Comparison of ENCODE assay signal across 8 cellular contexts in genomic region chr2:61470965-61471904, GRCh38. TPM values are rescaled to one million over a fixed set of nuclear protein-coding genes. Genes with fewer than 3 reads are reported as not detected.
DNase-seq lines count a peak whose midpoint lies in the region; ATAC-seq and TF ChIP-seq lines count a peak whose summit lies in the region.

Gene USP34, minus strand, starts transcription at chr2:61471087. Its CDS starts 395 bp downstream, at chr2:61470692.

- H3K36me3 ChIP-seq in KMS-11 (ENCODE audit: insufficient read depth) (no peaks in the 10 kb centered on the region), Peyer's patch (peaks cover 0 to 4% (median 0%) of the 10 kb centered on the region in 3 donors), muscle layer of colon (ENCODE audit: insufficient read depth, low read length) (no peaks in the 10 kb centered on the region)

- peaks cover 59% of the 10 kb centered on the region for H3K79me2 ChIP-seq in KMS-11 (ENCODE audit: insufficient read depth, low read depth)

- H3K4me3 ChIP-seq in KMS-11 (IDR thresholded peaks at IDR 0.05; ENCODE audit: insufficient read depth, low read depth, low read length) (peak within 1 kb of the TSS; percentile 91), Peyer's patch (peak within 1 kb of the TSS; percentile 60 to 95 (median 82)), muscle layer of colon (ENCODE audit: low read depth in 1 of 2, low read length in 2 of 2) (peak within 1 kb of the TSS; percentile 91 to 93)

- peak; percentile 73 for ATAC-seq in GM21717 (IDR thresholded peaks at IDR 0.05; ENCODE audit: unreplicated experiment)
- peak; percentile 97 for ATAC-seq in esophagus mucosa

- TF ChIP-seq CTCF in KMS-11 (conservative IDR thresholded peaks at IDR 0.05; ENCODE audit: low read depth, low read length) (no peak), Peyer's patch (IDR thresholded peaks at IDR 0.05) (peak in 1 of 6 experiments; percentile 14)

- H3K4me1 ChIP-seq in KMS-11 (ENCODE audit: low read depth, poor library complexity, severe bottlenecking) (peaks cover 29% of the 10 kb centered on the region), Peyer's patch (peaks cover 0 to 27% (median 3%) of the 10 kb centered on the region in 4 donors), muscle layer of colon (ENCODE audit: insufficient read depth, low read length) (peaks cover 30% of the 10 kb centered on the region)

- peak within 1 kb of the TSS; percentile 85 for H3K4me2 ChIP-seq in KMS-11

- DNase-seq in DMS153 (lab: John Stamatoyannopoulos, UW): peak; percentile 89
- peak; percentile 92 to 97 (median 97) for DNase-seq in Peyer's patch
- peak; percentile 92 to 93 for DNase-seq in activated T-cell treated with anti-CD3 and anti-CD28 coated beads, Interleukin-2, amount 50 U/mL, for 48 hours
- DNase-seq in stimulated activated CD8-positive, alpha-beta memory T cell treated with anti-CD3 and anti-CD28 coated beads, Interleukin-7, amount 100 ng/mL, for 1 hour (ENCODE audit: low read depth in 2 of 2): peak; percentile 85 to 89

- no peaks in the 10 kb centered on the region for H3K9me3 ChIP-seq in Peyer's patch
- no peaks in the 10 kb centered on the region for H3K9me3 ChIP-seq in muscle layer of colon (ENCODE audit: low read length)

- no peaks in the 10 kb centered on the region for H4K20me1 ChIP-seq in KMS-11 (ENCODE audit: insufficient read depth)

- H3K27me3 ChIP-seq in KMS-11 (ENCODE audit: insufficient read depth, low read depth): no peaks in the 10 kb centered on the region
- no peaks in the 10 kb centered on the region for H3K27me3 ChIP-seq in Peyer's patch
- no peaks in the 10 kb centered on the region for H3K27me3 ChIP-seq in muscle layer of colon (ENCODE audit: control insufficient read depth in 1 of 2, insufficient read depth in 2 of 2, low read length in 2 of 2)

- H2AFZ ChIP-seq in KMS-11 (ENCODE audit: low read depth): peak within 1 kb of the TSS; percentile 97

- H3K27ac ChIP-seq in KMS-11 (peak within 1 kb of the TSS; percentile 93), Peyer's patch (peak within 1 kb of the TSS; percentile 93 to 100 (median 98)), muscle layer of colon (ENCODE audit: low read depth, low read length) (peak within 1 kb of the TSS; percentile 99)

- TF ChIP-seq POLR2A in Peyer's patch (IDR thresholded peaks at IDR 0.05): peak; percentile 72 to 73

- peak within 1 kb of the TSS; percentile 97 for H3K9ac ChIP-seq in KMS-11
- H3K9ac ChIP-seq in muscle layer of colon (ENCODE audit: low read length): peak within 1 kb of the TSS; percentile 98

RNA-seq across cellular contexts. Expression of gene USP34, which starts in this region (rescaled TPM):
- total RNA-seq in Peyer's patch (100 to 1,000 TPM; 148 to 201 (median 172) TPM), esophagus mucosa (58.5 TPM)

Comparison
In these comparisons a context has a peak if more than half of its experiments do, and no peak if none do; other contexts are left out.
1. Peak in every context shown above with its lines: DNase-seq, ATAC-seq, H3K4me3 ChIP-seq and H3K27ac ChIP-seq.